Comparison of ENCODE assay signal across 9 cellular contexts in the genomic region with DNA sequence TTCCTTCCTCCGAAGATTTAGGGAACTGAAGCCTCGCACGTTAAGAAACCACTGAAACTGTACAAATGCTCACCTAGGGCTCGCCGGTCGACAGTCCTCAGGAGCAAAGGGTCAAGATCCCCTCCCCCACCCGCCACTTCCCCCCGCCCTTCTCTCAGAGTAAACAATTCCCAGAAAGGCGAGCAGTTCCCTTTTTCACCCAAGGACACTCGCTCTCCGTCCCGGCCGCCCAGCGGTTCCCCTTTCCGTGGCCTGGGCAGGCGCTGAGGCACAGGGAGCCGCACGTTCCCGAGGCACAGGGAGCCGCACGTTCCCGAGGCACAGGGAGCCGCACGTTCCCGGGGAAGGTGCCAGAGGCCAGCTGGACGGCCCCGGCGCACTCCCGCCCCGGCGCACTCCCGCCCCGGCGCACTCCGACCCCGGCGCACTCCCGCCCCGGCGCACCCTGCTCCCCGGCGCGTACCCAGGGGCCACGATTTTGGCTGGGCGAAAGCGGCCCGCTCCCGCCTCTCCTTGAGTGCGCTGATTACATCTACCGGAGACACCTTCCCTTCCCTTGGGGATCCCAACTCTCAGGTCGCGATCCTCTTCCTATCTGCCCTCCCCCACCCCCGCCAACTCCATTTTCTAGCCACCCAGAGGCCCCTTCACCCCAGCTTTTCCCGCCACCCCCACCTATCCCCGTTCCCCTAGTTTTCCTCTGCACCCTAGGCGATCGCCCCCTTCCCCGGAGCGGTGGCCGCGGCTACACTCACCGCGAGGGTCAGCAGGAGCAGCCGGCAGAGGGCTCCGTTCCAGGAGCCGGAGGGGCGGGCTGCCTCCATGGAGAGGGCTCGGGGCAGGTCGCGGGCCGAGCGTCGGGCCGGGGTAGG. TPM values are rescaled to one million over a fixed set of nuclear protein-coding genes. Genes with fewer than 3 reads are reported as not detected.
A peak's percentile ranks its signal among the peaks of the same experiment; 100 is the strongest.
DNase-seq lines count a peak whose midpoint lies in the region; ATAC-seq, FAIRE-seq and TF ChIP-seq lines count a peak whose summit lies in the region.
"Had no signal": no experiment of that assay in that cellular context is flagged by ENCODE, and none has a peak within 500 bp of the region (broad histone marks: within the 10 kb centered on the region; RNA-seq: fewer than 3 reads in every experiment).

No MANE protein-coding gene starts in this region.

- no peak for TF ChIP-seq CTCF in fibroblast of pulmonary artery (IDR thresholded peaks at IDR 0.05; ENCODE audit: low read length, missing control alignments)
- peak; percentile 61 for TF ChIP-seq CTCF in neural progenitor cell (IDR thresholded peaks at IDR 0.05)

- no peak for FAIRE-seq in RCC 7860 (lab: Jason Lieb, UNC)
- FAIRE-seq: A204.1 had no signal

- peak overlapping the region; percentile 69 for H3K9ac ChIP-seq in neural progenitor cell

- peak overlapping the region; percentile 67 for H3K4me3 ChIP-seq in fibroblast of pulmonary artery (replicated peaks; ENCODE audit: low read depth, low read length)
- H3K4me3 ChIP-seq in neural progenitor cell = peak overlapping the region; percentile 90

- peak overlapping the region; percentile 94 for H3K4me3 Mint-ChIP-seq in neural progenitor cell
- H3K4me3 Mint-ChIP-seq in stimulated activated memory B cell treated with anti-CD40 and anti-IgM and Interleukin-4, amounts not matched to agents 10 μg/mL and 1 μg/mL and 100 μg/mL, for 72 hours = no peak overlapping the region

- DNase-seq in DMS 273 (lab: John Stamatoyannopoulos, UW; ENCODE audit: unreplicated experiment) (peak; percentile 45), DMS 273 treated with DMSO at 0.1 percent for 48 hours (lab: John Stamatoyannopoulos, UW) (no peak), SKM-1 (lab: John Stamatoyannopoulos, UW; ENCODE audit: unreplicated experiment) (peak; percentile 49), fibroblast of pulmonary artery (ENCODE audit: low read depth) (peak; percentile 39), neural progenitor cell (ENCODE audit: low spot score) (peak; percentile 85), RCC 7860 (ENCODE audit: low spot score) (no peak)

- H3K9me3 ChIP-seq in neural progenitor cell (ENCODE audit: low read depth) = no peaks in the 10 kb centered on the region

- H3K27ac Mint-ChIP-seq in neural progenitor cell = peak overlapping the region; percentile 86
- no peak overlapping the region for H3K27ac Mint-ChIP-seq in stimulated activated memory B cell treated with anti-CD40 and anti-IgM and Interleukin-4, amounts not matched to agents 10 μg/mL and 1 μg/mL and 100 μg/mL, for 72 hours

- H3K36me3 ChIP-seq in neural progenitor cell = no peaks in the 10 kb centered on the region

- H3K27me3 Mint-ChIP-seq in neural progenitor cell (ENCODE audit: insufficient read depth, low read depth) = no peaks in the 10 kb centered on the region
- peaks cover 24% of the 10 kb centered on the region for H3K27me3 Mint-ChIP-seq in stimulated activated memory B cell treated with anti-CD40 and anti-IgM and Interleukin-4, amounts not matched to agents 10 μg/mL and 1 μg/mL and 100 μg/mL, for 72 hours

- no peaks in the 10 kb centered on the region for H3K36me3 Mint-ChIP-seq in neural progenitor cell
- H3K36me3 Mint-ChIP-seq in stimulated activated memory B cell treated with anti-CD40 and anti-IgM and Interleukin-4, amounts not matched to agents 10 μg/mL and 1 μg/mL and 100 μg/mL, for 72 hours = no peaks in the 10 kb centered on the region

- H3K27ac ChIP-seq in neural progenitor cell = peak overlapping the region; percentile 81

- H3K4me1 Mint-ChIP-seq in neural progenitor cell = peaks cover 21% of the 10 kb centered on the region
- H3K4me1 Mint-ChIP-seq in stimulated activated memory B cell treated with anti-CD40 and anti-IgM and Interleukin-4, amounts not matched to agents 10 μg/mL and 1 μg/mL and 100 μg/mL, for 72 hours = no peaks in the 10 kb centered on the region

- peaks cover 7% of the 10 kb centered on the region for H3K4me1 ChIP-seq in neural progenitor cell

- peaks cover 16% of the 10 kb centered on the region for H3F3A ChIP-seq in neural progenitor cell (ENCODE audit: low read depth)

- no peak for ATAC-seq in stimulated activated memory B cell treated with anti-CD40 and anti-IgM and Interleukin-4, amounts not matched to agents 10 μg/mL and 1 μg/mL and 100 μg/mL, for 72 hours
- ATAC-seq in HG02571 (IDR thresholded peaks at IDR 0.05; ENCODE audit: unreplicated experiment) = no peak

- H4K20me1 ChIP-seq in neural progenitor cell (ENCODE audit: low read depth) = no peaks in the 10 kb centered on the region

- peaks cover 42% of the 10 kb centered on the region for H3K79me2 ChIP-seq in neural progenitor cell (ENCODE audit: low read depth)

- peak overlapping the region; percentile 86 for H3K4me2 ChIP-seq in neural progenitor cell

- peak overlapping the region; percentile 92 for H2AFZ ChIP-seq in neural progenitor cell (replicated peaks)

- H3K9me3 Mint-ChIP-seq in neural progenitor cell = no peaks in the 10 kb centered on the region
- H3K9me3 Mint-ChIP-seq in stimulated activated memory B cell treated with anti-CD40 and anti-IgM and Interleukin-4, amounts not matched to agents 10 μg/mL and 1 μg/mL and 100 μg/mL, for 72 hours = peaks cover 8% of the 10 kb centered on the region

- H3K27me3 ChIP-seq in neural progenitor cell = peaks cover 12% of the 10 kb centered on the region

RNA-seq across cellular contexts. Expression of gene DSC2, which starts 0.8 kb away (rescaled TPM):
- total RNA-seq in neural progenitor cell (ENCODE audit: low replicate concordance) = 11.9 and 16.0 TPM in 2 replicates

RNA-seq across cellular contexts. Expression of gene DSC3, which starts 58.8 kb away (rescaled TPM):
- total RNA-seq in neural progenitor cell (ENCODE audit: low replicate concordance) = 1.2 and 1.8 TPM in 2 replicates

Comparison
In these comparisons a context has a peak if more than half of its experiments do, and no peak if none do; other contexts are left out.
1. DNase-seq: peak in DMS 273 (single experiment), SKM-1 (single experiment), fibroblast of pulmonary artery (single experiment) and neural progenitor cell (single experiment); none in DMS 273 treated with DMSO at 0.1 percent for 48 hours (single experiment) and RCC 7860 (single experiment).